ENCODE assay signal across 23 cellular contexts in genomic region chr11:132052904-132053303, GRCh38.
DNase-seq lines count a peak whose midpoint lies in the region; ATAC-seq, FAIRE-seq and TF ChIP-seq lines count a peak whose summit lies in the region.
"Had no signal": no experiment of that assay in that cellular context is flagged by ENCODE, and none has a peak within 500 bp of the region (broad histone marks: within the 10 kb centered on the region; RNA-seq: fewer than 3 reads in every experiment).

No MANE protein-coding gene starts in this region.

- no peak for TF ChIP-seq CTCF in SK-N-SH (IDR thresholded peaks at IDR 0.05)
- TF ChIP-seq CTCF in bronchial epithelial cell (IDR thresholded peaks at IDR 0.05; ENCODE audit: insufficient read depth, low read length, severe bottlenecking) = no peak
- no peak for TF ChIP-seq CTCF in keratinocyte (optimal IDR thresholded peaks at IDR 0.05 in 1 of 3, IDR thresholded peaks at IDR 0.05 in 1 of 3, conservative IDR thresholded peaks at IDR 0.05 in 1 of 3; ENCODE audit: extremely low read depth in 1 of 3, insufficient read depth in 2 of 3, low read length in 3 of 3)
- TF ChIP-seq CTCF in esophagus muscularis mucosa (IDR thresholded peaks at IDR 0.05) = no peak
- TF ChIP-seq CTCF in GM20000 (IDR thresholded peaks at IDR 0.05; ENCODE audit: extremely low read depth, missing control alignments) = no peak

- no peak overlapping the region for H2AK5ac ChIP-seq in mesendoderm (ENCODE audit: low read length)

- TF ChIP-seq RAD21 in SK-N-SH (IDR thresholded peaks at IDR 0.05; ENCODE audit: low read length) = no peak

- no peak overlapping the region for H2BK5ac ChIP-seq in mesendoderm (ENCODE audit: low read length)

- H3K36me3 ChIP-seq in SK-N-SH (replicated peaks in 1 of 2; ENCODE audit: control insufficient read depth in 1 of 2, insufficient read depth in 2 of 2, low read length in 1 of 2) = no peaks in the 10 kb centered on the region
- H3K36me3 ChIP-seq in bronchial epithelial cell (ENCODE audit: control insufficient read depth, insufficient read depth, low read length) = no peaks in the 10 kb centered on the region
- no peaks in the 10 kb centered on the region for H3K36me3 ChIP-seq in keratinocyte (ENCODE audit: control insufficient read depth in 2 of 2, extremely low read depth in 1 of 2, insufficient read depth in 2 of 2, low read length in 2 of 2)
- H3K36me3 ChIP-seq in esophagus muscularis mucosa = no peaks in the 10 kb centered on the region
- H3K36me3 ChIP-seq in mesendoderm (ENCODE audit: control insufficient read depth, insufficient read depth, low read length) = no peaks in the 10 kb centered on the region
- H3K36me3 ChIP-seq: BE2C had no signal

- peak; percentile 47 for FAIRE-seq in bronchial epithelial cell (lab: Jason Lieb, UNC)
- peak; percentile 67 for FAIRE-seq in keratinocyte (lab: Jason Lieb, UNC)
- FAIRE-seq: K562 had no signal

- H4K8ac ChIP-seq in mesendoderm (ENCODE audit: low read depth, low read length) = no peak overlapping the region

- TF ChIP-seq EP300 in SK-N-SH (IDR thresholded peaks at IDR 0.05; ENCODE audit: borderline replicate concordance in 1 of 2, low read depth in 1 of 2, low read length in 1 of 2) = no peak
- TF ChIP-seq EP300 in esophagus muscularis mucosa (IDR thresholded peaks at IDR 0.05) = no peak

- CTCF ChIA-PET in SK-N-SH (lab: Yijun Ruan, JAX) = no interaction called here

- no peak for ATAC-seq in SK-N-SH treated with all-trans-retinoic acid at 6 μM for 48 hours
- no peak for ATAC-seq in HG02571 (IDR thresholded peaks at IDR 0.05; ENCODE audit: unreplicated experiment)
- ATAC-seq: K562 had no signal

- no peaks in the 10 kb centered on the region; the same call in 1 of the 2 replicates for H3K79me2 ChIP-seq in SK-N-SH (ENCODE audit: insufficient read depth)
- H3K79me2 ChIP-seq in keratinocyte (ENCODE audit: control insufficient read depth, insufficient read depth, low read length) = no peaks in the 10 kb centered on the region
- H3K79me2 ChIP-seq in mesendoderm (ENCODE audit: control insufficient read depth, insufficient read depth, low read length) = no peaks in the 10 kb centered on the region

- H2AFZ ChIP-seq in SK-N-SH (ENCODE audit: low read depth) (no peak overlapping the region), keratinocyte (ENCODE audit: control insufficient read depth, low read length) (no peak overlapping the region)

- H4K20me1 ChIP-seq in SK-N-SH (ENCODE audit: insufficient read depth) (no peaks in the 10 kb centered on the region), keratinocyte (ENCODE audit: control insufficient read depth, extremely low read depth, insufficient read depth, low read length) (no peaks in the 10 kb centered on the region)

- H3K27me3 ChIP-seq in SK-N-SH (ENCODE audit: insufficient read depth) (no peaks in the 10 kb centered on the region), bronchial epithelial cell (ENCODE audit: control insufficient read depth, insufficient read depth, low read length) (no peaks in the 10 kb centered on the region), keratinocyte (ENCODE audit: control insufficient read depth, extremely low read depth, insufficient read depth, low read length) (no peaks in the 10 kb centered on the region), esophagus muscularis mucosa (no peaks in the 10 kb centered on the region), mesendoderm (ENCODE audit: insufficient read depth, low read length, poor library complexity) (no peaks in the 10 kb centered on the region)
- H3K27me3 ChIP-seq: BE2C had no signal

- H3K4me2 ChIP-seq in SK-N-SH = no peak overlapping the region
- H3K4me2 ChIP-seq in keratinocyte (ENCODE audit: control insufficient read depth, extremely low read depth, insufficient read depth, low read depth, low read length) = no peak overlapping the region
- H3K4me2 ChIP-seq in mesendoderm (ENCODE audit: low read length) = no peak overlapping the region

- H3K23ac ChIP-seq in mesendoderm (ENCODE audit: low read length) = no peak overlapping the region

- H3K79me1 ChIP-seq in mesendoderm (ENCODE audit: low read length) = no peaks in the 10 kb centered on the region

- intact Hi-C loops in esophagus muscularis mucosa (cut with DNase I) = no loop called here

- no peaks in the 10 kb centered on the region for H3K9me2 ChIP-seq in SK-N-SH

- H3K9me3 ChIP-seq in SK-N-SH (no peaks in the 10 kb centered on the region), keratinocyte (ENCODE audit: control insufficient read depth, low read depth, low read length) (no peaks in the 10 kb centered on the region), esophagus muscularis mucosa (no peaks in the 10 kb centered on the region)
- H3K9me3 ChIP-seq: BE2C had no signal

- H3K9me1 ChIP-seq in keratinocyte (ENCODE audit: control insufficient read depth, extremely low read depth, insufficient read depth, low read length) = no peaks in the 10 kb centered on the region

- POLR2A ChIA-PET in SK-N-SH (lab: Yijun Ruan, JAX) = no interaction called here

- H3F3A ChIP-seq in SK-N-SH (replicated peaks; ENCODE audit: insufficient read depth) = peaks cover 23% of the 10 kb centered on the region

- whole genome bisulfite sequencing in SK-N-SH (ENCODE audit: low lambda C conversion rate) = 93% methylated on average over 2 of the region's 3 CpGs
- WGBS in esophagus muscularis mucosa = 97% methylated on average over 3 of the region's 3 CpGs
- no CpG with 5 or more reads among the region's 3 CpGs for WGBS in mesendoderm (ENCODE audit: extremely low coverage, insufficient coverage, low lambda C conversion rate)

- H3K4me1 ChIP-seq in SK-N-SH (ENCODE audit: control insufficient read depth in 1 of 2, insufficient read depth in 2 of 2, low read depth in 1 of 2, low read length in 1 of 2) = peaks cover 3 to 75% of the 10 kb centered on the region in 2 experiments
- H3K4me1 ChIP-seq in keratinocyte (ENCODE audit: control insufficient read depth, extremely low read depth, insufficient read depth, low read length) = peaks cover 38% of the 10 kb centered on the region
- peaks cover 0 to 27% (median 10%) of the 10 kb centered on the region in 4 donors for H3K4me1 ChIP-seq in esophagus muscularis mucosa
- no peaks in the 10 kb centered on the region for H3K4me1 ChIP-seq in mesendoderm (ENCODE audit: control insufficient read depth, low read depth, low read length)
- H3K4me1 ChIP-seq: BE2C had no signal

- H3K9ac ChIP-seq in SK-N-SH (0 out of 2 replicates have a peak overlapping the region, but pooled peaks have one; percentile 27), keratinocyte (ENCODE audit: control insufficient read depth, extremely low read depth, insufficient read depth, low read length) (no peak overlapping the region), mesendoderm (ENCODE audit: low read length) (no peak overlapping the region)

- H3K27ac ChIP-seq in SK-N-SH (ENCODE audit: low read depth in 2 of 2, low read length in 1 of 2) (peak overlapping the region in 1 of 2 experiments; percentile 81; a peak in 2 of 4 replicates), keratinocyte (ENCODE audit: control insufficient read depth, insufficient read depth, low read length) (no peak overlapping the region), esophagus muscularis mucosa (replicated peaks in 1 of 4) (no peak overlapping the region), mesendoderm (ENCODE audit: low read depth, low read length) (no peak overlapping the region)
- H3K27ac ChIP-seq: 22Rv1 had no signal

- H4K5ac ChIP-seq in mesendoderm (ENCODE audit: low read length) = no peak overlapping the region

- no peak overlapping the region for H3K4ac ChIP-seq in mesendoderm (ENCODE audit: low read depth, low read length)

- H2BK15ac ChIP-seq in mesendoderm (replicated peaks; ENCODE audit: low read depth) = no peak overlapping the region

- no peak for TF ChIP-seq POLR2A in esophagus muscularis mucosa (IDR thresholded peaks at IDR 0.05; ENCODE audit: low read depth)

- no peak overlapping the region for H2BK120ac ChIP-seq in mesendoderm (ENCODE audit: low read depth, low read length)

- H3K18ac ChIP-seq in mesendoderm (ENCODE audit: low read length) = no peak overlapping the region

- H3K56ac ChIP-seq in mesendoderm (ENCODE audit: low read length) = no peak overlapping the region

- dilution Hi-C loops in keratinocyte (cut with MboI; ENCODE audit: extremely low pct_ligation_motif_present, low sequenced_read_pairs) = no loop called here

- H3K4me3 ChIP-seq in SK-N-SH (ENCODE audit: low read depth in 2 of 2, low read length in 1 of 2) (no peak overlapping the region), bronchial epithelial cell (ENCODE audit: low read depth, low read length) (no peak overlapping the region), keratinocyte (ENCODE audit: control insufficient read depth in 2 of 3, extremely low read depth in 1 of 3, insufficient read depth in 2 of 3, low read depth in 1 of 3, low read length in 3 of 3) (no peak overlapping the region), esophagus muscularis mucosa (no peak overlapping the region), mesendoderm (ENCODE audit: low read length) (no peak overlapping the region)
- H3K4me3 ChIP-seq: K562 had no signal

- DNase-seq in SK-N-SH (no peak), bronchial epithelial cell (ENCODE audit: low read depth) (no peak), keratinocyte (ENCODE audit: low read depth, low spot score) (no peak), esophagus muscularis mucosa (ENCODE audit: extremely low spot score) (no peak), mesendoderm (no peak), GM20000 (ENCODE audit: low spot score) (no peak)
- DNase-seq: BE2C; CD4-positive, CD25-positive, alpha-beta regulatory T cell; COR-L47; DMS 273 treated with DMSO at 0.1 percent for 48 hours; DND-41; GDM1; GOT3; NCI-H1092 treated with DMSO at 0.1 percent for 48 hours; NCI-H146; NCI-H2081 treated with DMSO at 0.1 percent for 48 hours; NCI-H748 treated with DMSO at 0.1 percent for 48 hours; OCI-M1; SHP77 treated with DMSO at 0.1 percent for 48 hours had no signal

TF ChIP-seq in SK-N-SH, 30 proteins besides CTCF, POLR2A, EP300 and RAD21:
- no peak for TF ChIP-seq NFIC (IDR thresholded peaks at IDR 0.05; ENCODE audit: borderline replicate concordance)

TF ChIP-seq in SK-N-SH treated with all-trans-retinoic acid at 6 μM for 48 hours, 23 proteins besides CTCF, POLR2A, EP300 and RAD21 (continues in another document):
- no peak for TF ChIP-seq ZNF8 (CRISPR knock-in tag; IDR thresholded peaks at IDR 0.05)
- TF ChIP-seq TCF4 (CRISPR knock-in tag; IDR thresholded peaks at IDR 0.05; ENCODE audit: borderline replicate concordance) = no peak
- TF ChIP-seq ZFP3 (CRISPR knock-in tag; IDR thresholded peaks at IDR 0.05) = no peak
- TF ChIP-seq OSR1 (CRISPR knock-in tag; IDR thresholded peaks at IDR 0.05) = no peak
- TF ChIP-seq CREB5 (CRISPR knock-in tag; IDR thresholded peaks at IDR 0.05; ENCODE audit: low read depth) = no peak
